16 cellular contexts compared by ENCODE assay signal in genomic region chr3:116815831-116816588, GRCh38.
DNase-seq lines count a peak whose midpoint lies in the region; ATAC-seq and TF ChIP-seq lines count a peak whose summit lies in the region.
"Had no signal": no experiment of that assay in that cellular context is flagged by ENCODE, and none has a peak within 500 bp of the region (broad histone marks: within the 10 kb centered on the region; RNA-seq: fewer than 3 reads in every experiment).

No MANE protein-coding gene starts in this region.

- no peaks in the 10 kb centered on the region for H3K79me2 ChIP-seq in fibroblast of lung (ENCODE audit: control insufficient read depth, insufficient read depth, low read length)

- H3K9me3 ChIP-seq in AG04450 (ENCODE audit: control insufficient read depth, insufficient read depth, low read length), result no peaks in the 10 kb centered on the region
- no peaks in the 10 kb centered on the region for H3K9me3 ChIP-seq in fibroblast of lung (ENCODE audit: control insufficient read depth, insufficient read depth, low read depth, low read length)
- no peaks in the 10 kb centered on the region for H3K9me3 ChIP-seq in muscle layer of colon (ENCODE audit: low read length)
- no peaks in the 10 kb centered on the region for H3K9me3 ChIP-seq in tibial nerve

- H2AFZ ChIP-seq in fibroblast of lung (ENCODE audit: low read length), result no peak overlapping the region

- H3K9ac ChIP-seq in fibroblast of lung (ENCODE audit: insufficient read depth, low read length), result no peak overlapping the region
- H3K9ac ChIP-seq in muscle layer of colon (ENCODE audit: low read length), result no peak overlapping the region

- H3K36me3 ChIP-seq in fibroblast of lung (ENCODE audit: control insufficient read depth, insufficient read depth, low read length), result no peaks in the 10 kb centered on the region
- no peaks in the 10 kb centered on the region for H3K36me3 ChIP-seq in muscle layer of colon (ENCODE audit: insufficient read depth, low read length)
- no peaks in the 10 kb centered on the region for H3K36me3 ChIP-seq in tibial nerve
- H3K36me3 ChIP-seq: adrenal gland had no signal

- no peaks in the 10 kb centered on the region for H3K27me3 ChIP-seq in AG04450 (ENCODE audit: control insufficient read depth, insufficient read depth, low read length)
- no peaks in the 10 kb centered on the region for H3K27me3 ChIP-seq in fibroblast of lung (ENCODE audit: control insufficient read depth, insufficient read depth, low read length)
- no peaks in the 10 kb centered on the region for H3K27me3 ChIP-seq in muscle layer of colon (ENCODE audit: control insufficient read depth in 1 of 2, insufficient read depth in 2 of 2, low read length in 2 of 2)
- H3K27me3 ChIP-seq in tibial nerve, result no peaks in the 10 kb centered on the region
- H3K27me3 ChIP-seq: adrenal gland had no signal

- POLR2A ChIA-PET in AG04450 (lab: Yijun Ruan, JAX), result no interaction called here

- H3K4me2 ChIP-seq in fibroblast of lung (ENCODE audit: extremely low read depth, insufficient read depth, low read length), result peak overlapping the region; percentile 4

- no peaks in the 10 kb centered on the region for H4K20me1 ChIP-seq in fibroblast of lung (ENCODE audit: control insufficient read depth, extremely low read depth, insufficient read depth, low read length)

- H3K27ac ChIP-seq in AG04450 (ENCODE audit: low read depth, low read length) (no peak overlapping the region), fibroblast of lung (ENCODE audit: insufficient read depth, low read length) (no peak overlapping the region), muscle layer of colon (ENCODE audit: low read depth, low read length) (peak overlapping the region; percentile 21), tibial nerve (no peak overlapping the region)
- H3K27ac ChIP-seq: RWPE1 had no signal

- no peaks in the 10 kb centered on the region for H3K4me1 ChIP-seq in fibroblast of lung (ENCODE audit: control insufficient read depth, extremely low read depth, insufficient read depth, low read length)
- peaks cover 30% of the 10 kb centered on the region for H3K4me1 ChIP-seq in muscle layer of colon (ENCODE audit: insufficient read depth, low read length)
- no peaks in the 10 kb centered on the region for H3K4me1 ChIP-seq in tibial nerve

- no peak for TF ChIP-seq POLR2A in tibial nerve (IDR thresholded peaks at IDR 0.05)

- CTCF ChIA-PET in AG04450 (lab: Charles Lee), result no interaction called here

- ATAC-seq in HG03520 (IDR thresholded peaks at IDR 0.05; ENCODE audit: unreplicated experiment), result no peak
- ATAC-seq: activated CD4-positive, alpha-beta T cell treated with anti-CD3 and anti-CD28 coated beads for 36 hours had no signal

- WGBS in tibial nerve, 2 donors, result 53 to 56% methylated on average over 5 of the region's 5 CpGs

- H3K4me3 ChIP-seq in AG04450 (ENCODE audit: low read depth, low read length), result no peak overlapping the region
- H3K4me3 ChIP-seq in fibroblast of lung (replicated peaks in 1 of 4; ENCODE audit: control extremely low read depth in 1 of 4, insufficient read depth in 1 of 4, low read depth in 3 of 4, low read length in 4 of 4), result no peak overlapping the region
- H3K4me3 ChIP-seq in muscle layer of colon (ENCODE audit: low read depth in 1 of 2, low read length in 2 of 2), result peak overlapping the region in 1 of 2 donors; percentile 26
- H3K4me3 ChIP-seq in tibial nerve, result no peak overlapping the region
- H3K4me3 ChIP-seq: adrenal gland had no signal

- TF ChIP-seq CTCF in AG04450 (IDR thresholded peaks at IDR 0.05; ENCODE audit: low read depth, low read length) (no peak), fibroblast of lung (conservative IDR thresholded peaks at IDR 0.05 in 1 of 2, IDR thresholded peaks at IDR 0.05 in 1 of 2; ENCODE audit: low read depth in 1 of 2, low read length in 2 of 2) (no peak), tibial nerve (IDR thresholded peaks at IDR 0.05) (no peak)

- no peak for TF ChIP-seq EP300 in tibial nerve (IDR thresholded peaks at IDR 0.05)

- DNase-seq in AG04450 (ENCODE audit: low read depth, low spot score) (peak; percentile 18), NCI-H82 (lab: John Stamatoyannopoulos, UW) (peak; percentile 90), fibroblast of lung (ENCODE audit: low read depth in 2 of 2) (peak; percentile 55 to 85), GM03348 (ENCODE audit: low spot score) (no peak), tibial nerve (ENCODE audit: low spot score in 2 of 2) (no peak)
- DNase-seq in NK-92 treated with Interleukin-12 subunit alpha and Interleukin-12 subunit beta, amount 100 ng/mL, for 24 hours (lab: John Stamatoyannopoulos, UW), result no peak
- DNase-seq: ACHN; activated CD4-positive, alpha-beta T cell treated with anti-CD3 and anti-CD28 coated beads for 36 hours; activated T-cell treated with anti-CD3 and anti-CD28 coated beads, Interleukin-2, amount 50 U/mL, for 24 hours; kidney glomerular epithelial cell; NCI-H510A treated with DMSO at 0.1 percent for 48 hours; nephron progenitor cell had no signal

Comparison
In these comparisons a context has a peak if more than half of its experiments do, and no peak if none do; other contexts are left out.
1. DNase-seq: peak in AG04450 (single experiment), NCI-H82 (single experiment) and fibroblast of lung (2 of 2); none in GM03348 (single experiment), tibial nerve (0 of 2) and NK-92 treated with Interleukin-12 subunit alpha and Interleukin-12 subunit beta, amount 100 ng/mL, for 24 hours (single experiment).